Comparison of ENCODE assay signal across 20 cellular contexts in the genomic region with DNA sequence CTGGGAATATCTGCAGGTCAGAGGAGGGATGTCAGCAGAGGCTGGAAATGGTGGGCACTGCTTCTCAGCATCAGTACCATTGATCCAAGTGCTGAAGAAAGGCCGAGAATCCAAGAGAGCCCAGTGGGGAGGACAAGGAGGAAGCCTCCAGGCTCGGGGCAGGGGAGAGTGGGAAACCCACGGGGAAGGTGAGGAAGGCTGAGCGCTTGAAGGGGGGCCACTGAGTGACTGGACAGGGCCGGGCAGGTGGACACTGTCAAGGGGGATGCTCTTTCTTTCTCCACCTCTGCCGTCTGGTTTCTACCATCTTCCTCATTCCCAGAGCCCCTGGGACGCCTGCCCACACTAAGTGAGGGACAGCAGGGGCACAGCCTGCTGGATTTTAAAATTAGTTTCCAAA.
"Had no signal": no experiment of that assay in that cellular context is flagged by ENCODE, and none has a peak within 500 bp of the region (broad histone marks: within the 10 kb centered on the region; RNA-seq: fewer than 3 reads in every experiment).

No MANE protein-coding gene starts in this region.

- H3K27ac Mint-ChIP-seq: immature natural killer cell; naive thymus-derived CD4-positive, alpha-beta T cell had no signal

- H3K27me3 ChIP-seq: foreskin keratinocyte, hepatocyte had no signal

- H2AFZ ChIP-seq: hepatocyte had no signal

- H3K4me3 ChIP-seq: coronary artery, dorsolateral prefrontal cortex, esophagus muscularis mucosa, gastroesophageal sphincter, heart left ventricle, hepatocyte, left lung, lower lobe of right lung had no signal

- H3K4me2 ChIP-seq: hepatocyte had no signal

- H3K4me1 ChIP-seq: left lung, lower lobe of right lung had no signal

- H3K36me3 Mint-ChIP-seq: immature natural killer cell had no signal

- H3K36me3 ChIP-seq: esophagus muscularis mucosa, gastroesophageal sphincter, heart left ventricle, left lung, lower lobe of right lung had no signal

- ATAC-seq: foreskin keratinocyte; gastroesophageal sphincter; heart left ventricle; left cardiac atrium; left lung; left ventricle myocardium superior; lower lobe of right lung; naive thymus-derived CD4-positive, alpha-beta T cell had no signal

- DNase-seq: dermis blood vessel endothelial cell; dorsolateral prefrontal cortex; effector CD4-positive, alpha-beta T cell; effector memory CD4-positive, alpha-beta T cell; foreskin keratinocyte; hypothalamus; immature natural killer cell; islet precursor cell; left cardiac atrium; left lung; left ventricle myocardium superior; mesendoderm; midbrain; naive thymus-derived CD4-positive, alpha-beta T cell had no signal

- H3K4me1 Mint-ChIP-seq: immature natural killer cell; naive thymus-derived CD4-positive, alpha-beta T cell had no signal

- H3K79me2 ChIP-seq: hepatocyte had no signal

- H3K27ac ChIP-seq: coronary artery, dorsolateral prefrontal cortex, esophagus muscularis mucosa, foreskin keratinocyte, gastroesophageal sphincter, heart left ventricle, hepatocyte, left lung, lower lobe of right lung had no signal

- H3K4me3 Mint-ChIP-seq: immature natural killer cell; naive thymus-derived CD4-positive, alpha-beta T cell had no signal
